In genomic region chr3:50503504-50503903, GRCh38 we compare ENCODE assay signal across 8 cellular contexts. TPM values are rescaled to one million over a fixed set of nuclear protein-coding genes. Genes with fewer than 3 reads are reported as not detected.
DNase-seq lines count a peak whose midpoint lies in the region; ATAC-seq lines count a peak whose summit lies in the region.

Gene CACNA2D2 (minus strand): TSS chr3:50503634. CDS start chr3:50503423, 211 bp downstream.

- no peak for ATAC-seq in GM21619 (IDR thresholded peaks at IDR 0.05; ENCODE audit: unreplicated experiment)

- peak; percentile 54 for DNase-seq in NCI-H146 (lab: John Stamatoyannopoulos, UW)
- DNase-seq in NCI-H146 treated with DMSO at 0.1 percent for 48 hours (lab: John Stamatoyannopoulos, UW; ENCODE audit: unreplicated experiment) = no peak
- peak; percentile 56 for DNase-seq in T follicular helper cell (ENCODE audit: low read depth)
- peak; percentile 3 for DNase-seq in amniotic epithelial cell (ENCODE audit: low read depth)
- peak; percentile 84 for DNase-seq in iPS-NIHi7 (ENCODE audit: extremely low spot score)
- DNase-seq in stimulated activated CD4-positive, alpha-beta T cell treated with anti-CD3 and anti-CD28 coated beads, Interleukin-12 subunit alpha, Interleukin-12 subunit beta, amount 100 ng/mL, for 24 hours (ENCODE audit: low read depth in 2 of 2) = peak; percentile 28 to 36
- DNase-seq in mesenteric fat pad (ENCODE audit: low spot score) = no peak

RNA-seq across cellular contexts. Expression of gene CACNA2D2, which starts in this region (rescaled TPM):
- 0.45 TPM for total RNA-seq in mesenteric fat pad

Comparison
In these comparisons a context has a peak if more than half of its experiments do, and no peak if none do; other contexts are left out.
1. DNase-seq: peak in NCI-H146 (single experiment), T follicular helper cell (single experiment), amniotic epithelial cell (single experiment), iPS-NIHi7 (single experiment) and stimulated activated CD4-positive, alpha-beta T cell treated with anti-CD3 and anti-CD28 coated beads, Interleukin-12 subunit alpha, Interleukin-12 subunit beta, amount 100 ng/mL, for 24 hours (2 of 2); none in NCI-H146 treated with DMSO at 0.1 percent for 48 hours (single experiment) and mesenteric fat pad (single experiment).